2 cellular contexts compared by ENCODE assay signal in the genomic region with DNA sequence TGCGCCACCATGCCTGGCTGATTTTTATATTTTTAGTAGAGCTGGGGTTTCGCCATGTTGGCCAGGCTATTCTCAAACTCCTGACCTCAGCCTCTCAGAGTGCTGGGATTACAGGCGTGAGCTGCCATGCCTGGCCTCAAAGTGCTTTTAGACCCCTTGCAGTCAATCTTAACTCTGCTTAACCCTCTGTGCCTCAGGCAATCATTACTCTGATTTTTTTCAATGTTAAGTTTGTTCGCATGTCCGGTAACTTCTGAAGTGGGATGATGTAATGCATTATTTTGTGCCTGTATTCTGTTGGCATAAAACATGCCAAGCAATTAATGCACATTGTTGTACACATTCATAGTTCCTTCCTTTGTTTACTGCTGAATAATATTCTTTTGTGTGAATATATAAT.
TF ChIP-seq lines count a peak whose summit lies in the region.

No MANE protein-coding gene starts in this region.

TF ChIP-seq in HepG2, 621 proteins besides CTCF, POLR2A, EP300 and RAD21:
- no peak for TF ChIP-seq GATAD2A (CRISPR knock-in tag; IDR thresholded peaks at IDR 0.05)
- peak; percentile 64 for TF ChIP-seq ATF7 (IDR thresholded peaks at IDR 0.05)
- TF ChIP-seq ATF7 (CRISPR knock-in tag; IDR thresholded peaks at IDR 0.05) = no peak

TF ChIP-seq in K562, 482 proteins besides CTCF, POLR2A, EP300 and RAD21:
- TF ChIP-seq, protein P1, sequence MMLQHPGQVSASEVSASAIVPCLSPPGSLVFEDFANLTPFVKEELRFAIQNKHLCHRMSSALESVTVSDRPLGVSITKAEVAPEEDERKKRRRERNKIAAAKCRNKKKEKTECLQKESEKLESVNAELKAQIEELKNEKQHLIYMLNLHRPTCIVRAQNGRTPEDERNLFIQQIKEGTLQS (IDR thresholded peaks at IDR 0.05) = 0 out of 2 replicates have a peak, but pooled peaks have one; percentile 12
- TF ChIP-seq, protein P1 (CRISPR knock-in tag; conservative IDR thresholded peaks at IDR 0.05) = no peak
- TF ChIP-seq PHTF2 (CRISPR knock-in tag; IDR thresholded peaks at IDR 0.05) = no peak
